ENCODE assay signal across 8 cellular contexts in genomic region chr10:28677889-28678686, GRCh38. TPM values are rescaled to one million over a fixed set of nuclear protein-coding genes. Genes with fewer than 3 reads are reported as not detected.
DNase-seq lines count a peak whose midpoint lies in the region; ATAC-seq and TF ChIP-seq lines count a peak whose summit lies in the region.

No MANE protein-coding gene starts in this region.

- H3K79me1 ChIP-seq in mesendoderm (ENCODE audit: low read length) = no peaks in the 10 kb centered on the region

- peak overlapping the region; percentile 7 for H3K23ac ChIP-seq in mesendoderm (ENCODE audit: low read length)

- H3K4me2 ChIP-seq in mesendoderm (ENCODE audit: low read length) = peak overlapping the region; percentile 55

- no peaks in the 10 kb centered on the region for H3K9me3 ChIP-seq in effector memory CD4-positive, alpha-beta T cell (ENCODE audit: control insufficient read depth, low read length)
- H3K9me3 ChIP-seq in thoracic aorta = no peaks in the 10 kb centered on the region

- H2BK15ac ChIP-seq in mesendoderm (replicated peaks; ENCODE audit: low read depth) = no peak overlapping the region

- H3K9ac ChIP-seq in mesendoderm (ENCODE audit: low read length) = peak overlapping the region; percentile 100

- no CpG with 5 or more reads among the region's 53 CpGs for WGBS in mesendoderm (ENCODE audit: extremely low coverage, insufficient coverage, low lambda C conversion rate)

- H3K4ac ChIP-seq in mesendoderm (ENCODE audit: low read depth, low read length) = peak overlapping the region; percentile 97

- DNase-seq in COLO668 (lab: John Stamatoyannopoulos, UW; ENCODE audit: unreplicated experiment) = peak; percentile 59
- peak; percentile 22 for DNase-seq in activated CD4-positive, alpha-beta T cell treated with anti-CD3 and anti-CD28 coated beads for 48 hours
- DNase-seq in effector memory CD4-positive, alpha-beta T cell = peak in 1 of 3 donors; percentile 1
- DNase-seq in mesendoderm = peak; percentile 48
- no peak for DNase-seq in thoracic aorta (ENCODE audit: low spot score)
- no peak for DNase-seq in NCI-H2029 (lab: John Stamatoyannopoulos, UW)

- H3K27me3 ChIP-seq in effector memory CD4-positive, alpha-beta T cell (replicated peaks; ENCODE audit: control insufficient read depth, insufficient read depth, low read length, poor library complexity, severe bottlenecking) = peaks cover 22% of the 10 kb centered on the region
- no peaks in the 10 kb centered on the region for H3K27me3 ChIP-seq in mesendoderm (ENCODE audit: insufficient read depth, low read length, poor library complexity)
- no peaks in the 10 kb centered on the region for H3K27me3 ChIP-seq in thoracic aorta (replicated peaks; ENCODE audit: insufficient read depth)

- peak overlapping the region; percentile 93 for H2BK5ac ChIP-seq in mesendoderm (ENCODE audit: low read length)

- H4K5ac ChIP-seq in mesendoderm (ENCODE audit: low read length) = no peak overlapping the region

- H3K36me3 ChIP-seq in effector memory CD4-positive, alpha-beta T cell (ENCODE audit: control insufficient read depth, insufficient read depth, low read length) = no peaks in the 10 kb centered on the region
- H3K36me3 ChIP-seq in mesendoderm (ENCODE audit: control insufficient read depth, insufficient read depth, low read length) = peaks cover 14% of the 10 kb centered on the region
- H3K36me3 ChIP-seq in thoracic aorta = no peaks in the 10 kb centered on the region

- peak overlapping the region; percentile 94 for H3K18ac ChIP-seq in mesendoderm (ENCODE audit: low read length)

- H3K56ac ChIP-seq in mesendoderm (ENCODE audit: low read length) = peak overlapping the region; percentile 99

- H3K79me2 ChIP-seq in mesendoderm (ENCODE audit: control insufficient read depth, insufficient read depth, low read length) = peaks cover 57% of the 10 kb centered on the region

- no peak overlapping the region for H2AK5ac ChIP-seq in mesendoderm (ENCODE audit: low read length)

- peaks cover 16% of the 10 kb centered on the region for H3K4me1 ChIP-seq in effector memory CD4-positive, alpha-beta T cell (ENCODE audit: control insufficient read depth, insufficient read depth, low read length, poor library complexity, severe bottlenecking)
- H3K4me1 ChIP-seq in mesendoderm (ENCODE audit: control insufficient read depth, low read depth, low read length) (peaks cover 11% of the 10 kb centered on the region), thoracic aorta (ENCODE audit: control insufficient read depth in 1 of 2, low read depth in 2 of 2) (peaks cover 0 to 26% of the 10 kb centered on the region in 2 donors)

- TF ChIP-seq CTCF in thoracic aorta (IDR thresholded peaks at IDR 0.05) = no peak

- no peak overlapping the region for H4K8ac ChIP-seq in mesendoderm (ENCODE audit: low read depth, low read length)

- H3K27ac ChIP-seq in effector memory CD4-positive, alpha-beta T cell (ENCODE audit: insufficient read depth, low read length, poor library complexity, severe bottlenecking) = no peak overlapping the region
- H3K27ac ChIP-seq in mesendoderm (ENCODE audit: low read depth, low read length) = peak overlapping the region; percentile 98
- H3K27ac ChIP-seq in thoracic aorta = peak overlapping the region; percentile 62 to 71

- H3K4me3 ChIP-seq in effector memory CD4-positive, alpha-beta T cell (ENCODE audit: insufficient read depth, low read depth, low read length, poor library complexity, severe bottlenecking) = peak overlapping the region; percentile 59
- H3K4me3 ChIP-seq in mesendoderm (ENCODE audit: low read length) (peak overlapping the region; percentile 98), thoracic aorta (peak overlapping the region; percentile 84)

- ATAC-seq in HG03066 (IDR thresholded peaks at IDR 0.05; ENCODE audit: low read depth, unreplicated experiment) (peak; percentile 6), thoracic aorta (ENCODE audit: insufficient number of reproducible peaks, low FRiP score, low read depth) (no peak), HG02610 (IDR thresholded peaks at IDR 0.05; ENCODE audit: unreplicated experiment) (no peak)

- H2BK120ac ChIP-seq in mesendoderm (ENCODE audit: low read depth, low read length) = peak overlapping the region; percentile 33

RNA-seq across cellular contexts. Expression of gene BAMBI, which starts 0.8 kb away (rescaled TPM):
- 43.7 TPM for polyA plus RNA-seq in mesendoderm (2013, experiment 1 of 2)
- 40.0 TPM for polyA plus RNA-seq in mesendoderm (2013, experiment 2 of 2)
- total RNA-seq in thoracic aorta = 10 to 100 TPM; 14.9 to 24.8 TPM

Comparison
In these comparisons a context has a peak if more than half of its experiments do, and no peak if none do; other contexts are left out.
1. DNase-seq: peak in COLO668 (single experiment), activated CD4-positive, alpha-beta T cell treated with anti-CD3 and anti-CD28 coated beads for 48 hours (single experiment) and mesendoderm (single experiment); none in thoracic aorta (single experiment) and NCI-H2029 (single experiment).
2. Peak in every context shown above with its lines, with median percentiles within 50 percentile points of each other: H3K4me3 ChIP-seq.